Comparison of ENCODE assay signal across 1 cellular context in genomic region chr22:22195265-22196017, GRCh38.
A peak's percentile ranks its signal among the peaks of the same experiment; 100 is the strongest.
TF ChIP-seq lines count a peak whose summit lies in the region.

No MANE protein-coding gene starts in this region.

TF ChIP-seq in K562, 482 proteins besides CTCF, POLR2A, EP300 and RAD21 (continued from another document and continues in another):
- TF ChIP-seq ZNF518B (CRISPR knock-in tag; IDR thresholded peaks at IDR 0.05) (no peak), RBM25 (IDR thresholded peaks at IDR 0.05; ENCODE audit: low read depth, low read length, severe bottlenecking) (no peak), MECOM (CRISPR knock-in tag; IDR thresholded peaks at IDR 0.05) (no peak), JUN (IDR thresholded peaks at IDR 0.05; ENCODE audit: borderline replicate concordance, low read depth, low read length) (peak; percentile 63; the same call in 1 of the 2 replicates), JUN (CRISPR knock-in tag; IDR thresholded peaks at IDR 0.05; ENCODE audit: borderline replicate concordance) (peak; percentile 89), BCL6 (CRISPR knock-in tag; IDR thresholded peaks at IDR 0.05) (no peak), PHF21A (IDR thresholded peaks at IDR 0.05; ENCODE audit: borderline replicate concordance, low read depth) (peak; percentile 69; the same call in 1 of the 2 replicates), FOXP1 (CRISPR knock-in tag; IDR thresholded peaks at IDR 0.05) (peak; percentile 93), MCM5 (IDR thresholded peaks at IDR 0.05; ENCODE audit: low read depth) (no peak), PURB (CRISPR knock-in tag; IDR thresholded peaks at IDR 0.05; ENCODE audit: low read depth) (no peak), ZNF121 (CRISPR knock-in tag; conservative IDR thresholded peaks at IDR 0.05) (no peak), ZNF174 (CRISPR knock-in tag; IDR thresholded peaks at IDR 0.05) (no peak), DMBX1 (CRISPR knock-in tag; IDR thresholded peaks at IDR 0.05; ENCODE audit: borderline replicate concordance) (peak; percentile 76; the same call in 1 of the 2 replicates), ATF2 (CRISPR knock-in tag; IDR thresholded peaks at IDR 0.05) (no peak), HINFP (tag; conservative IDR thresholded peaks at IDR 0.05; ENCODE audit: low read depth) (no peak), POU5F1 (IDR thresholded peaks at IDR 0.05; ENCODE audit: borderline replicate concordance, low read depth, low read length, partially characterized antibody) (no peak), TAF7 (tag; IDR thresholded peaks at IDR 0.05) (no peak), KAT8 (IDR thresholded peaks at IDR 0.05; ENCODE audit: low read depth) (no peak), ZNF644 (tag; IDR thresholded peaks at IDR 0.05; ENCODE audit: low read depth) (no peak), EP400 (IDR thresholded peaks at IDR 0.05) (no peak), ZNF274 (IDR thresholded peaks at IDR 0.05; ENCODE audit: borderline replicate concordance, low read depth, low read length) (peak; percentile 19; the same call in 1 of the 2 replicates), E2F8 (IDR thresholded peaks at IDR 0.05; ENCODE audit: low read depth, partially characterized antibody) (no peak), RAD51 (IDR thresholded peaks at IDR 0.05; ENCODE audit: borderline replicate concordance, low read depth) (peak; percentile 66; the same call in 1 of the 2 replicates), MAFG (tag; conservative IDR thresholded peaks at IDR 0.05) (peak; percentile 99), CBFA2T3 (IDR thresholded peaks at IDR 0.05) (peak; percentile 95), TCF7 (IDR thresholded peaks at IDR 0.05; ENCODE audit: borderline replicate concordance) (no peak), THAP7 (CRISPR knock-in tag; IDR thresholded peaks at IDR 0.05) (0 out of 2 replicates have a peak, but pooled peaks have one; percentile 73), ARID3B (CRISPR knock-in tag; IDR thresholded peaks at IDR 0.05; ENCODE audit: borderline replicate concordance) (peak; percentile 64), RFX7 (CRISPR knock-in tag; IDR thresholded peaks at IDR 0.05) (no peak), NCOA1 (IDR thresholded peaks at IDR 0.05; ENCODE audit: low read depth) (peak; percentile 74; the same call in 1 of the 2 replicates), ZNF551 (CRISPR knock-in tag; IDR thresholded peaks at IDR 0.05) (no peak), FOXP4 (CRISPR knock-in tag; IDR thresholded peaks at IDR 0.05; ENCODE audit: borderline replicate concordance) (no peak), ZNF134 (CRISPR knock-in tag; conservative IDR thresholded peaks at IDR 0.05) (peak; percentile 73), CC2D1A (IDR thresholded peaks at IDR 0.05) (peak; percentile 96), ZBTB8A (IDR thresholded peaks at IDR 0.05; ENCODE audit: partially characterized antibody) (no peak), TEAD2 (tag; IDR thresholded peaks at IDR 0.05) (no peak), SAFB2 (IDR thresholded peaks at IDR 0.05; ENCODE audit: borderline replicate concordance, low read depth, low read length, severe bottlenecking) (no peak), HNRNPLL (IDR thresholded peaks at IDR 0.05; ENCODE audit: low read depth, low read length, poor library complexity, severe bottlenecking) (no peak), E2F6 (IDR thresholded peaks at IDR 0.05; ENCODE audit: borderline replicate concordance in 1 of 2, extremely low read depth in 1 of 2, insufficient read depth in 1 of 2, insufficient read length in 1 of 2, low read depth in 1 of 2, low read length in 1 of 2, poor library complexity in 1 of 2, severe bottlenecking in 1 of 2) (peak in 1 of 2 experiments; percentile 70), CREB1 (IDR thresholded peaks at IDR 0.05) (peak; percentile 71; the same call in 1 of the 2 replicates), CREB1 (CRISPR knock-in tag; IDR thresholded peaks at IDR 0.05) (peak; percentile 68), CTCFL (IDR thresholded peaks at IDR 0.05; ENCODE audit: borderline replicate concordance, insufficient read depth, low read depth, low read length, poor library complexity, severe bottlenecking) (peak; percentile 91), NR2C1 (IDR thresholded peaks at IDR 0.05) (no peak; the same call in none of the 2 replicates), NR2C1 (tag; IDR thresholded peaks at IDR 0.05) (no peak), ZNF347 (CRISPR knock-in tag; IDR thresholded peaks at IDR 0.05; ENCODE audit: low read depth) (no peak), ZFP91 (CRISPR knock-in tag; IDR thresholded peaks at IDR 0.05) (no peak), ZNF41 (CRISPR knock-in tag; conservative IDR thresholded peaks at IDR 0.05) (no peak), ZZZ3 (IDR thresholded peaks at IDR 0.05) (no peak), ZNF445 (CRISPR knock-in tag; IDR thresholded peaks at IDR 0.05; ENCODE audit: low read depth) (no peak), HNRNPUL1 (IDR thresholded peaks at IDR 0.05; ENCODE audit: low read length) (0 out of 2 replicates have a peak, but pooled peaks have one; percentile 48)
